Comparison of ENCODE assay signal across 9 cellular contexts in genomic region chr4:107034091-107034698, GRCh38. TPM values are rescaled to one million over a fixed set of nuclear protein-coding genes. Genes with fewer than 3 reads are reported as not detected.
DNase-seq lines count a peak whose midpoint lies in the region; ATAC-seq and TF ChIP-seq lines count a peak whose summit lies in the region.
"Had no signal": no experiment of that assay in that cellular context is flagged by ENCODE, and none has a peak within 500 bp of the region (broad histone marks: within the 10 kb centered on the region; RNA-seq: fewer than 3 reads in every experiment).

No MANE protein-coding gene starts in this region.

- peak overlapping the region; percentile 56 for H3K9ac ChIP-seq in NT2/D1 (ENCODE audit: insufficient read length, low read depth)
- peak overlapping the region; percentile 25 for H3K9ac ChIP-seq in mesendoderm (ENCODE audit: low read length)

- H3K9me3 ChIP-seq in NT2/D1 (ENCODE audit: insufficient read depth, low read length) (no peaks in the 10 kb centered on the region), upper lobe of left lung (no peaks in the 10 kb centered on the region)
- H3K9me3 ChIP-seq: neutrophil had no signal

- peak overlapping the region; percentile 69 for H3K4me2 ChIP-seq in mesendoderm (ENCODE audit: low read length)

- H3K56ac ChIP-seq in mesendoderm (ENCODE audit: low read length), result no peak overlapping the region

- no peak overlapping the region for H3K18ac ChIP-seq in mesendoderm (ENCODE audit: low read length)

- H2BK5ac ChIP-seq in mesendoderm (ENCODE audit: low read length), result no peak overlapping the region

- no peak overlapping the region for H2BK120ac ChIP-seq in mesendoderm (ENCODE audit: low read depth, low read length)

- H4K8ac ChIP-seq in mesendoderm (ENCODE audit: low read depth, low read length), result no peak overlapping the region

- ATAC-seq in upper lobe of left lung (ENCODE audit: low FRiP score in 2 of 2), result peak; percentile 39 to 57
- no peak for ATAC-seq in HG03097 (IDR thresholded peaks at IDR 0.05; ENCODE audit: low FRiP score, unreplicated experiment)
- no peak for ATAC-seq in HG03521 (IDR thresholded peaks at IDR 0.05; ENCODE audit: unreplicated experiment)

- peak overlapping the region; percentile 37 for H3K4me3 ChIP-seq in NT2/D1 (ENCODE audit: insufficient read length, low read depth)
- peak overlapping the region; percentile 66 for H3K4me3 ChIP-seq in coronary artery
- no peak overlapping the region for H3K4me3 ChIP-seq in mesendoderm (ENCODE audit: low read length)
- H3K4me3 ChIP-seq in upper lobe of left lung, result peak overlapping the region in 2 of 4 donors; percentile 11 to 46

- no peaks in the 10 kb centered on the region for H3K4me1 ChIP-seq in NT2/D1 (ENCODE audit: insufficient read depth, insufficient read length)
- peaks cover 4% of the 10 kb centered on the region for H3K4me1 ChIP-seq in mesendoderm (ENCODE audit: control insufficient read depth, low read depth, low read length)
- peaks cover 19 to 39% (median 21%) of the 10 kb centered on the region in 4 donors for H3K4me1 ChIP-seq in upper lobe of left lung

- no peak overlapping the region for H2BK15ac ChIP-seq in mesendoderm (replicated peaks; ENCODE audit: low read depth)

- H4K5ac ChIP-seq in mesendoderm (ENCODE audit: low read length), result no peak overlapping the region

- H3K36me3 ChIP-seq in NT2/D1 (ENCODE audit: insufficient read depth, insufficient read length, low read length) (no peaks in the 10 kb centered on the region), mesendoderm (ENCODE audit: control insufficient read depth, insufficient read depth, low read length) (no peaks in the 10 kb centered on the region), upper lobe of left lung (no peaks in the 10 kb centered on the region)
- H3K36me3 ChIP-seq: neutrophil had no signal

- TF ChIP-seq CTCF in GM10248 (IDR thresholded peaks at IDR 0.05; ENCODE audit: control extremely low read depth, extremely low read depth, low read depth, missing control alignments) (no peak), coronary artery (IDR thresholded peaks at IDR 0.05) (no peak), upper lobe of left lung (IDR thresholded peaks at IDR 0.05) (no peak)

- POLR2A ChIA-PET in GM10248 (lab: Yijun Ruan, JAX), result no interaction called here

- no peak overlapping the region for H3K4ac ChIP-seq in mesendoderm (ENCODE audit: low read depth, low read length)

- no peak overlapping the region for H2AK5ac ChIP-seq in mesendoderm (ENCODE audit: low read length)

- no peaks in the 10 kb centered on the region for H3K79me1 ChIP-seq in mesendoderm (ENCODE audit: low read length)

- TF ChIP-seq POLR2A in upper lobe of left lung (IDR thresholded peaks at IDR 0.05), result no peak

- H3K27me3 ChIP-seq in NT2/D1 (ENCODE audit: insufficient read depth, insufficient read length) (peaks cover 47% of the 10 kb centered on the region), mesendoderm (ENCODE audit: insufficient read depth, low read length, poor library complexity) (peaks cover 23% of the 10 kb centered on the region), upper lobe of left lung (peaks cover 0 to 11% (median 6%) of the 10 kb centered on the region in 4 donors)

- no peaks in the 10 kb centered on the region for H3K79me2 ChIP-seq in mesendoderm (ENCODE audit: control insufficient read depth, insufficient read depth, low read length)

- WGBS in mesendoderm (ENCODE audit: extremely low coverage, insufficient coverage, low lambda C conversion rate), result no CpG with 5 or more reads among the region's 35 CpGs
- WGBS in upper lobe of left lung, 2 donors, result 1 to 3% methylated on average over 14 to 35 of the region's 35 CpGs

- H3K27ac ChIP-seq in coronary artery (no peak overlapping the region), mesendoderm (ENCODE audit: low read depth, low read length) (no peak overlapping the region), upper lobe of left lung (no peak overlapping the region)
- H3K27ac ChIP-seq: neutrophil had no signal

- DNase-seq in GM10248 (ENCODE audit: extremely low spot score), result peak; percentile 8
- no peak for DNase-seq in NT2/D1 (ENCODE audit: low read depth, low spot score)
- no peak for DNase-seq in coronary artery (ENCODE audit: low spot score)
- DNase-seq in mesendoderm, result peak; percentile 82
- peak in 1 of 2 donors; percentile 54 for DNase-seq in upper lobe of left lung
- no peak for DNase-seq in NCI-H2107 (lab: John Stamatoyannopoulos, UW)

- H3K23ac ChIP-seq in mesendoderm (ENCODE audit: low read length), result no peak overlapping the region

- CTCF ChIA-PET in GM10248 (lab: Yijun Ruan, JAX), result interaction anchor here (1.6 kb wide), 1 partner anchor 11 kb away, joined by 4 read pairs; no protein-coding TSS in a partner anchor

- TF ChIP-seq EP300 in upper lobe of left lung (IDR thresholded peaks at IDR 0.05), result no peak

RNA-seq across cellular contexts. Expression of gene DKK2, which starts 1.9 kb away (rescaled TPM):
- 0.17 TPM for polyA plus RNA-seq in mesendoderm (2013, experiment 1 of 2)
- polyA plus RNA-seq in mesendoderm (2013, experiment 2 of 2), result 0.06 TPM
- 10 to 100 TPM in 1 of 6 donors, 1 to 10 TPM in 4, not detected in 1; 1.8 to 22.1 (median 6.0) TPM for total RNA-seq in upper lobe of left lung

Comparison
In these comparisons a context has a peak if more than half of its experiments do, and no peak if none do; other contexts are left out.
1. DNase-seq: peak in GM10248 (single experiment) and mesendoderm (single experiment); none in NT2/D1 (single experiment), coronary artery (single experiment) and NCI-H2107 (single experiment).
2. ATAC-seq: peak in upper lobe of left lung (2 of 2); none in HG03097 (single experiment) and HG03521 (single experiment).